ENCODE assay signal across 13 cellular contexts in the genomic region with DNA sequence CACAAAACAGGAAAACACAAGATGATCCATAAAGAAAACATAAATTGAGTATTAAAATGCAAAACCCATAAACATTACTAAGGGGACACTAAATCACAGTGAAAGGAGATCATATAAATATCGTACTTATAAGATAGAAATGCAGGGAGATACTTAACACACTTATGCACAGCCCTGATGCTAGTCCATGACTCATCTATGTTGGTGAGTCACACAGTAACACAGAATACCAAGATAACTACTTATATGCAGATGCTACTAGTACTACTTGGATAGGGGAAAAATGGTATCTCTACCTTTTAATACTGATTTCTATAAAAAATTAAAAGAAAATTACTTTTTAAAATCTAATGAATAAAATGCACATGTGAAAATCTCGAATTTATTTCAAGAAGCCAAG.
DNase-seq lines count a peak whose midpoint lies in the region; ATAC-seq, FAIRE-seq and TF ChIP-seq lines count a peak whose summit lies in the region.
"Had no signal": no experiment of that assay in that cellular context is flagged by ENCODE, and none has a peak within 500 bp of the region (broad histone marks: within the 10 kb centered on the region; RNA-seq: fewer than 3 reads in every experiment).

No MANE protein-coding gene starts in this region.

- no peak overlapping the region for H2AK9ac ChIP-seq in IMR-90 (replicated peaks; ENCODE audit: low read depth, low read length, poor library complexity)

- no peak overlapping the region for H3K4ac ChIP-seq in IMR-90 (ENCODE audit: low read depth, low read length)

- no peak overlapping the region for H3K4me2 ChIP-seq in IMR-90 (ENCODE audit: low read depth, low read length)

- no TSS peak for BruUV-seq in IMR-90 (replicated peaks; lab: Mats Ljungman, UMichigan)

- H3K27me3 ChIP-seq in IMR-90 (ENCODE audit: control insufficient read depth, insufficient read depth, low read length) (no peaks in the 10 kb centered on the region), bronchial epithelial cell (ENCODE audit: control insufficient read depth, insufficient read depth, low read length) (no peaks in the 10 kb centered on the region)
- H3K27me3 ChIP-seq: gastroesophageal sphincter had no signal

- no peak overlapping the region for H3K56ac ChIP-seq in IMR-90 (ENCODE audit: extremely low read depth, insufficient read depth, low read length)

- H3K4me1 ChIP-seq in IMR-90 (ENCODE audit: control insufficient read depth, insufficient read depth, low read length) = no peaks in the 10 kb centered on the region
- H3K4me1 ChIP-seq: gastroesophageal sphincter had no signal

- H2AK5ac ChIP-seq in IMR-90 (ENCODE audit: low read depth, low read length) = no peak overlapping the region

- dilution Hi-C loops in IMR-90 (cut with HindIII; ENCODE audit: low sequenced_read_pairs, unreplicated experiment) = no loop called here

- H2BK20ac ChIP-seq in IMR-90 (ENCODE audit: low read depth, low read length) = no peak overlapping the region

- H3K18ac ChIP-seq in IMR-90 (ENCODE audit: low read depth, low read length) = no peak overlapping the region

- in situ Hi-C loops in Caki2 (cut with HindIII; ENCODE audit: low pct_unique_long_range_greater_than_20kb, low sequenced_read_pairs) = no loop called here
- in situ Hi-C loops in IMR-90 (cut with MboI; ENCODE audit: low sequenced_read_pairs) = no loop called here

- H2BK15ac ChIP-seq in IMR-90 (ENCODE audit: low read depth, low read length) = no peak overlapping the region

- POLR2A ChIA-PET in IMR-90 (lab: Charles Lee; ENCODE audit: unreplicated experiment) = no interaction called here

- H3K27ac ChIP-seq in IMR-90 (ENCODE audit: insufficient read depth, low read length) = no peak overlapping the region
- H3K27ac ChIP-seq: gastroesophageal sphincter, thoracic aorta had no signal

- no peak overlapping the region for H3K23ac ChIP-seq in IMR-90 (ENCODE audit: low read depth, low read length)

- no peak overlapping the region for H2AFZ ChIP-seq in IMR-90 (replicated peaks; ENCODE audit: low read length, poor library complexity)

- no peaks in the 10 kb centered on the region for H4K20me1 ChIP-seq in IMR-90 (ENCODE audit: insufficient read depth, low read length)

- peak; percentile 98 for ATAC-seq in IMR-90 (ENCODE audit: low read depth)
- ATAC-seq: gastroesophageal sphincter had no signal

- WGBS in IMR-90 (ENCODE audit: extremely low coverage in 2 of 2, insufficient read length in 1 of 2), 2 experiments = no CpG with 5 or more reads among the region's 2 CpGs

- no peaks in the 10 kb centered on the region for H3K9me1 ChIP-seq in IMR-90 (ENCODE audit: insufficient read depth, low read length)

- H2BK120ac ChIP-seq in IMR-90 (ENCODE audit: low read depth, low read length) = no peak overlapping the region

- CTCF ChIA-PET in IMR-90 (lab: Yijun Ruan, JAX) = no interaction called here

- H2BK5ac ChIP-seq in IMR-90 (ENCODE audit: low read depth, low read length, poor library complexity, severe bottlenecking) = no peak overlapping the region

- H3K36me3 ChIP-seq in IMR-90 (ENCODE audit: control insufficient read depth, insufficient read depth, low read length) (no peaks in the 10 kb centered on the region), bronchial epithelial cell (ENCODE audit: control insufficient read depth, insufficient read depth, low read length) (no peaks in the 10 kb centered on the region)
- H3K36me3 ChIP-seq: gastroesophageal sphincter, thoracic aorta had no signal

- TF ChIP-seq RAD21 in IMR-90 (IDR thresholded peaks at IDR 0.05; ENCODE audit: low read length) = no peak

- TF ChIP-seq CTCF in IMR-90 (conservative IDR thresholded peaks at IDR 0.05; ENCODE audit: low read depth, low read length) = no peak
- no peak for TF ChIP-seq CTCF in bronchial epithelial cell (IDR thresholded peaks at IDR 0.05; ENCODE audit: insufficient read depth, low read length, severe bottlenecking)

- TF ChIP-seq POLR2A in IMR-90 (IDR thresholded peaks at IDR 0.05; ENCODE audit: low read depth, low read length) = no peak

- H3K79me1 ChIP-seq in IMR-90 (ENCODE audit: low read depth in 1 of 2, low read length in 2 of 2) = no peaks in the 10 kb centered on the region; a peak in 1 of 4 replicates

- H4K5ac ChIP-seq in IMR-90 (ENCODE audit: low read depth, low read length) = no peak overlapping the region

- H3K9ac ChIP-seq in IMR-90 (ENCODE audit: low read depth, low read length) = no peak overlapping the region

- no peaks in the 10 kb centered on the region for H3K9me3 ChIP-seq in IMR-90 (ENCODE audit: control insufficient read depth, insufficient read depth, low read length)
- H3K9me3 ChIP-seq: gastroesophageal sphincter, thoracic aorta had no signal

- DNase-seq in Caki2 (ENCODE audit: low read depth) = peak; percentile 20
- DNase-seq in IMR-90 = peak; percentile 87
- peak; percentile 80 for DNase-seq in bronchial epithelial cell (ENCODE audit: low read depth)
- peak; percentile 36 for DNase-seq in middle frontal gyrus (ENCODE audit: extremely low spot score, low spot score)
- no peak for DNase-seq in DMS153 (lab: John Stamatoyannopoulos, UW)
- DNase-seq in CD1c-positive myeloid dendritic cell (ENCODE audit: extremely low spot score) = no peak
- DNase-seq in HuH-7 (ENCODE audit: low spot score) = no peak
- no peak for DNase-seq in activated effector memory CD4-positive, alpha-beta T cell treated with anti-CD3 and anti-CD28 coated beads, Interleukin-2, amount 50 U/mL, for 16 hours
- DNase-seq: GOT3, NCI-H1092, NCI-H526 had no signal

- H4K8ac ChIP-seq in IMR-90 (ENCODE audit: low read depth in 2 of 2, low read length in 2 of 2) = no peak overlapping the region

- no peak overlapping the region for H3K4me3 ChIP-seq in IMR-90 (ENCODE audit: insufficient read depth, low read depth, low read length)
- no peak overlapping the region for H3K4me3 ChIP-seq in bronchial epithelial cell (ENCODE audit: low read depth, low read length)
- H3K4me3 ChIP-seq: gastroesophageal sphincter, thoracic aorta had no signal

- H3K14ac ChIP-seq in IMR-90 (replicated peaks; ENCODE audit: low read depth, low read length) = no peak overlapping the region

- FAIRE-seq in bronchial epithelial cell (lab: Jason Lieb, UNC) = no peak

- no peak overlapping the region for H4K91ac ChIP-seq in IMR-90 (ENCODE audit: insufficient read depth, low read depth, low read length)

- intact Hi-C loops in IMR-90 (cut with micrococcal nuclease) = no loop called here

TF ChIP-seq in IMR-90, 13 proteins besides CTCF, POLR2A, EP300 and RAD21:
- TF ChIP-seq CEBPB (IDR thresholded peaks at IDR 0.05; ENCODE audit: low read depth, low read length) (no peak), SMC3 (IDR thresholded peaks at IDR 0.05; ENCODE audit: low read depth, low read length) (no peak), RFX5 (IDR thresholded peaks at IDR 0.05; ENCODE audit: low read depth, low read length) (no peak), MXI1 (IDR thresholded peaks at IDR 0.05; ENCODE audit: borderline replicate concordance, low read depth, low read length) (no peak), MAZ (IDR thresholded peaks at IDR 0.05; ENCODE audit: borderline replicate concordance, low read depth, low read length) (no peak), MAFK (IDR thresholded peaks at IDR 0.05; ENCODE audit: low read depth, low read length) (no peak), CHD1 (IDR thresholded peaks at IDR 0.05; ENCODE audit: low read depth, low read length) (no peak), BHLHE40 (IDR thresholded peaks at IDR 0.05; ENCODE audit: low read depth, low read length) (peak; percentile 32; the same call in 1 of the 2 replicates), FOS (IDR thresholded peaks at IDR 0.05; ENCODE audit: low read depth, low read length) (peak; percentile 97), NFE2L2 (IDR thresholded peaks at IDR 0.05; ENCODE audit: low read depth, low read length) (no peak), RCOR1 (IDR thresholded peaks at IDR 0.05; ENCODE audit: insufficient replicate concordance, low read length) (no peak)
- TF ChIP-seq, protein P1, sequence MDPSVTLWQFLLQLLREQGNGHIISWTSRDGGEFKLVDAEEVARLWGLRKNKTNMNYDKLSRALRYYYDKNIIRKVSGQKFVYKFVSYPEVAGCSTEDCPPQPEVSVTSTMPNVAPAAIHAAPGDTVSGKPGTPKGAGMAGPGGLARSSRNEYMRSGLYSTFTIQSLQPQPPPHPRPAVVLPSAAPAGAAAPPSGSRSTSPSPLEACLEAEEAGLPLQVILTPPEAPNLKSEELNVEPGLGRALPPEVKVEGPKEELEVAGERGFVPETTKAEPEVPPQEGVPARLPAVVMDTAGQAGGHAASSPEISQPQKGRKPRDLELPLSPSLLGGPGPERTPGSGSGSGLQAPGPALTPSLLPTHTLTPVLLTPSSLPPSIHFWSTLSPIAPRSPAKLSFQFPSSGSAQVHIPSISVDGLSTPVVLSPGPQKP (IDR thresholded peaks at IDR 0.05; ENCODE audit: borderline replicate concordance, low read depth, low read length) = no peak
- TF ChIP-seq, protein P2, sequence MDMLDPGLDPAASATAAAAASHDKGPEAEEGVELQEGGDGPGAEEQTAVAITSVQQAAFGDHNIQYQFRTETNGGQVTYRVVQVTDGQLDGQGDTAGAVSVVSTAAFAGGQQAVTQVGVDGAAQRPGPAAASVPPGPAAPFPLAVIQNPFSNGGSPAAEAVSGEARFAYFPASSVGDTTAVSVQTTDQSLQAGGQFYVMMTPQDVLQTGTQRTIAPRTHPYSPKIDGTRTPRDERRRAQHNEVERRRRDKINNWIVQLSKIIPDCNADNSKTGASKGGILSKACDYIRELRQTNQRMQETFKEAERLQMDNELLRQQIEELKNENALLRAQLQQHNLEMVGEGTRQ (IDR thresholded peaks at IDR 0.05; ENCODE audit: low read depth, low read length) = no peak
TF ChIP-seq in IMR-90: peak in this region for 2.

Comparison
In these comparisons a context has a peak if more than half of its experiments do, and no peak if none do; other contexts are left out.
1. DNase-seq: peak in Caki2 (single experiment), IMR-90 (single experiment), bronchial epithelial cell (single experiment) and middle frontal gyrus (single experiment); none in DMS153 (single experiment), CD1c-positive myeloid dendritic cell (single experiment), HuH-7 (single experiment) and activated effector memory CD4-positive, alpha-beta T cell treated with anti-CD3 and anti-CD28 coated beads, Interleukin-2, amount 50 U/mL, for 16 hours (single experiment).